ENCODE assay signal across 8 cellular contexts in genomic region chr20:4740774-4741431, GRCh38. TPM values are rescaled to one million over a fixed set of nuclear protein-coding genes. Genes with fewer than 3 reads are reported as not detected.
DNase-seq lines count a peak whose midpoint lies in the region; ATAC-seq and TF ChIP-seq lines count a peak whose summit lies in the region.

No MANE protein-coding gene starts in this region.

- WGBS in heart left ventricle, 4 donors, result 35 to 39% (median 37%) methylated on average over 10 of the region's 10 CpGs

- TF ChIP-seq POLR2A in heart left ventricle (IDR thresholded peaks at IDR 0.05), result no peak

- H3K36me3 ChIP-seq in heart left ventricle, result no peaks in the 10 kb centered on the region

- H3K4me3 ChIP-seq in heart left ventricle (no peak overlapping the region), fibroblast of pulmonary artery (replicated peaks; ENCODE audit: low read depth, low read length) (no peak overlapping the region)

- no peaks in the 10 kb centered on the region for H3K9me3 ChIP-seq in heart left ventricle

- no peak overlapping the region for H3K27ac ChIP-seq in heart left ventricle

- TF ChIP-seq CTCF in heart left ventricle (IDR thresholded peaks at IDR 0.05) (peak; percentile 56 to 86 (median 74)), fibroblast of pulmonary artery (IDR thresholded peaks at IDR 0.05; ENCODE audit: low read length, missing control alignments) (peak; percentile 79)

- H3K4me1 ChIP-seq in heart left ventricle, result peaks cover 0 to 8% (median 0%) of the 10 kb centered on the region in 12 donors

- DNase-seq in heart left ventricle, result peak in 1 of 5 donors; percentile 38
- no peak for DNase-seq in left ventricle myocardium superior
- DNase-seq in OCI-M1 (lab: John Stamatoyannopoulos, UW), result peak; percentile 66
- DNase-seq in activated T-cell treated with anti-CD3 and anti-CD28 coated beads for 48 hours (ENCODE audit: low read depth), result peak; percentile 43
- DNase-seq in fibroblast of pulmonary artery (ENCODE audit: low read depth), result peak; percentile 51
- DNase-seq in sciatic nerve (ENCODE audit: low spot score), result peak; percentile 76
- DNase-seq in NCI-H187 treated with DMSO at 0.1 percent for 48 hours (lab: John Stamatoyannopoulos, UW), result no peak

- no peaks in the 10 kb centered on the region for H3K27me3 ChIP-seq in heart left ventricle

- intact Hi-C loops in heart left ventricle (cut with DNase I) (no loop called here), left ventricle myocardium superior (cut with micrococcal nuclease) (no loop called here), sciatic nerve (cut with DNase I) (no loop called here)

- ATAC-seq in heart left ventricle (peak in 1 of 4 donors; percentile 40), left ventricle myocardium superior (no peak), sciatic nerve (peak; percentile 41), HG02642 (IDR thresholded peaks at IDR 0.05; ENCODE audit: poor library complexity, unreplicated experiment) (no peak)

RNA-seq across cellular contexts. Expression of gene PRND, which starts 19.2 kb away (rescaled TPM):
- total RNA-seq in heart left ventricle (under 1 TPM in 4 of 9 donors, not detected in 5; 0.06 to 0.45 (median 0.25) TPM), left ventricle myocardium superior (not detected), sciatic nerve (0.62 TPM)
- not detected for polyA plus RNA-seq in heart left ventricle

RNA-seq across cellular contexts. Expression of gene PRNP, which starts 54.6 kb away (rescaled TPM):
- total RNA-seq in heart left ventricle (100 to 1,000 TPM; 127 to 247 (median 158) TPM), left ventricle myocardium superior (153 TPM), sciatic nerve (226 TPM)
- 100 to 1,000 TPM in 1 of 2 donors, 10 to 100 TPM in 1; 78.8 to 137 TPM for polyA plus RNA-seq in heart left ventricle

Comparison
In these comparisons a context has a peak if more than half of its experiments do, and no peak if none do; other contexts are left out.
1. DNase-seq: peak in OCI-M1 (single experiment), activated T-cell treated with anti-CD3 and anti-CD28 coated beads for 48 hours (single experiment), fibroblast of pulmonary artery (single experiment) and sciatic nerve (single experiment); none in left ventricle myocardium superior (single experiment) and NCI-H187 treated with DMSO at 0.1 percent for 48 hours (single experiment).